Comparison of ENCODE assay signal across 1 cellular context in genomic region chr17:79818026-79818758, GRCh38.
TF ChIP-seq lines count a peak whose summit lies in the region.

No MANE protein-coding gene starts in this region.

TF ChIP-seq in HepG2, 621 proteins besides CTCF, POLR2A, EP300 and RAD21 (continued from another document and continues in another):
- no peak for TF ChIP-seq ZNF362 (CRISPR knock-in tag; IDR thresholded peaks at IDR 0.05; ENCODE audit: borderline replicate concordance)
- no peak for TF ChIP-seq ZNF850 (CRISPR knock-in tag; conservative IDR thresholded peaks at IDR 0.05)
- no peak for TF ChIP-seq ZNF34 (CRISPR knock-in tag; IDR thresholded peaks at IDR 0.05; ENCODE audit: borderline replicate concordance)
- TF ChIP-seq KDM5B (CRISPR knock-in tag; IDR thresholded peaks at IDR 0.05; ENCODE audit: borderline replicate concordance): peak; percentile 45; the same call in 1 of the 2 replicates
- no peak for TF ChIP-seq RELA (CRISPR knock-in tag; IDR thresholded peaks at IDR 0.05)
- no peak for TF ChIP-seq TRIM22 (IDR thresholded peaks at IDR 0.05)
- TF ChIP-seq SALL2 (CRISPR knock-in tag; IDR thresholded peaks at IDR 0.05): no peak
- TF ChIP-seq, protein P1, sequence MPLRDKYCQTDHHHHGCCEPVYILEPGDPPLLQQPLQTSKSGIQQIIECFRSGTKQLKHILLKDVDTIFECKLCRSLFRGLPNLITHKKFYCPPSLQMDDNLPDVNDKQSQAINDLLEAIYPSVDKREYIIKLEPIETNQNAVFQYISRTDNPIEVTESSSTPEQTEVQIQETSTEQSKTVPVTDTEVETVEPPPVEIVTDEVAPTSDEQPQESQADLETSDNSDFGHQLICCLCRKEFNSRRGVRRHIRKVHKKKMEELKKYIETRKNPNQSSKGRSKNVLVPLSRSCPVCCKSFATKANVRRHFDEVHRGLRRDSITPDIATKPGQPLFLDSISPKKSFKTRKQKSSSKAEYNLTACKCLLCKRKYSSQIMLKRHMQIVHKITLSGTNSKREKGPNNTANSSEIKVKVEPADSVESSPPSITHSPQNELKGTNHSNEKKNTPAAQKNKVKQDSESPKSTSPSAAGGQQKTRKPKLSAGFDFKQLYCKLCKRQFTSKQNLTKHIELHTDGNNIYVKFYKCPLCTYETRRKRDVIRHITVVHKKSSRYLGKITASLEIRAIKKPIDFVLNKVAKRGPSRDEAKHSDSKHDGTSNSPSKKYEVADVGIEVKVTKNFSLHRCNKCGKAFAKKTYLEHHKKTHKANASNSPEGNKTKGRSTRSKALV (CRISPR knock-in tag; IDR thresholded peaks at IDR 0.05): no peak; the same call in 1 of the 2 replicates
- TF ChIP-seq REXO4 (CRISPR knock-in tag; IDR thresholded peaks at IDR 0.05; ENCODE audit: borderline replicate concordance): no peak
- TF ChIP-seq NR1H2 (CRISPR knock-in tag; IDR thresholded peaks at IDR 0.05; ENCODE audit: borderline replicate concordance, low read depth): peak; percentile 48; the same call in 1 of the 2 replicates
- no peak for TF ChIP-seq GLMP (CRISPR knock-in tag; IDR thresholded peaks at IDR 0.05; ENCODE audit: borderline replicate concordance)
- no peak for TF ChIP-seq ZNF564 (CRISPR knock-in tag; IDR thresholded peaks at IDR 0.05)
- no peak for TF ChIP-seq ZNF3 (CRISPR knock-in tag; IDR thresholded peaks at IDR 0.05)
- no peak for TF ChIP-seq MAFF (IDR thresholded peaks at IDR 0.05; ENCODE audit: low read depth, low read length)
- TF ChIP-seq, protein P2, sequence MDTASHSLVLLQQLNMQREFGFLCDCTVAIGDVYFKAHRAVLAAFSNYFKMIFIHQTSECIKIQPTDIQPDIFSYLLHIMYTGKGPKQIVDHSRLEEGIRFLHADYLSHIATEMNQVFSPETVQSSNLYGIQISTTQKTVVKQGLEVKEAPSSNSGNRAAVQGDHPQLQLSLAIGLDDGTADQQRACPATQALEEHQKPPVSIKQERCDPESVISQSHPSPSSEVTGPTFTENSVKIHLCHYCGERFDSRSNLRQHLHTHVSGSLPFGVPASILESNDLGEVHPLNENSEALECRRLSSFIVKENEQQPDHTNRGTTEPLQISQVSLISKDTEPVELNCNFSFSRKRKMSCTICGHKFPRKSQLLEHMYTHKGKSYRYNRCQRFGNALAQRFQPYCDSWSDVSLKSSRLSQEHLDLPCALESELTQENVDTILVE (CRISPR knock-in tag; IDR thresholded peaks at IDR 0.05): no peak
- no peak for TF ChIP-seq HDAC6 (IDR thresholded peaks at IDR 0.05; ENCODE audit: low read depth, low read length)
- TF ChIP-seq, protein P3, sequence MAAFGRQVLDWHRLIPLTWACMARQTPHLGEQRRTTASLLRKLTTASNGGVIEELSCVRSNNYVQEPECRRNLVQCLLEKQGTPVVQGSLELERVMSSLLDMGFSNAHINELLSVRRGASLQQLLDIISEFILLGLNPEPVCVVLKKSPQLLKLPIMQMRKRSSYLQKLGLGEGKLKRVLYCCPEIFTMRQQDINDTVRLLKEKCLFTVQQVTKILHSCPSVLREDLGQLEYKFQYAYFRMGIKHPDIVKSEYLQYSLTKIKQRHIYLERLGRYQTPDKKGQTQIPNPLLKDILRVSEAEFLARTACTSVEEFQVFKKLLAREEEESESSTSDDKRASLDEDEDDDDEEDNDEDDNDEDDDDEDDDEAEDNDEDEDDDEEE (CRISPR knock-in tag; IDR thresholded peaks at IDR 0.05): no peak
- peak; percentile 15; the same call in 1 of the 2 replicates for TF ChIP-seq NFYC (CRISPR knock-in tag; IDR thresholded peaks at IDR 0.05)
- TF ChIP-seq CCAR2 (optimal IDR thresholded peaks at IDR 0.05; ENCODE audit: low read depth, low read length): no peak
- no peak for TF ChIP-seq ZNF383 (CRISPR knock-in tag; IDR thresholded peaks at IDR 0.05; ENCODE audit: borderline replicate concordance)
- peak; percentile 70 for TF ChIP-seq MXD4 (CRISPR knock-in tag; IDR thresholded peaks at IDR 0.05)
- TF ChIP-seq, protein P4, sequence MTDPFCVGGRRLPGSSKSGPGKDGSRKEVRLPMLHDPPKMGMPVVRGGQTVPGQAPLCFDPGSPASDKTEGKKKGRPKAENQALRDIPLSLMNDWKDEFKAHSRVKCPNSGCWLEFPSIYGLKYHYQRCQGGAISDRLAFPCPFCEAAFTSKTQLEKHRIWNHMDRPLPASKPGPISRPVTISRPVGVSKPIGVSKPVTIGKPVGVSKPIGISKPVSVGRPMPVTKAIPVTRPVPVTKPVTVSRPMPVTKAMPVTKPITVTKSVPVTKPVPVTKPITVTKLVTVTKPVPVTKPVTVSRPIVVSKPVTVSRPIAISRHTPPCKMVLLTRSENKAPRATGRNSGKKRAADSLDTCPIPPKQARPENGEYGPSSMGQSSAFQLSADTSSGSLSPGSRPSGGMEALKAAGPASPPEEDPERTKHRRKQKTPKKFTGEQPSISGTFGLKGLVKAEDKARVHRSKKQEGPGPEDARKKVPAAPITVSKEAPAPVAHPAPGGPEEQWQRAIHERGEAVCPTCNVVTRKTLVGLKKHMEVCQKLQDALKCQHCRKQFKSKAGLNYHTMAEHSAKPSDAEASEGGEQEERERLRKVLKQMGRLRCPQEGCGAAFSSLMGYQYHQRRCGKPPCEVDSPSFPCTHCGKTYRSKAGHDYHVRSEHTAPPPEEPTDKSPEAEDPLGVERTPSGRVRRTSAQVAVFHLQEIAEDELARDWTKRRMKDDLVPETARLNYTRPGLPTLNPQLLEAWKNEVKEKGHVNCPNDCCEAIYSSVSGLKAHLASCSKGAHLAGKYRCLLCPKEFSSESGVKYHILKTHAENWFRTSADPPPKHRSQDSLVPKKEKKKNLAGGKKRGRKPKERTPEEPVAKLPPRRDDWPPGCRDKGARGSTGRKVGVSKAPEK (CRISPR knock-in tag; IDR thresholded peaks at IDR 0.05; ENCODE audit: borderline replicate concordance): peak; percentile 83; the same call in 1 of the 2 replicates
- TF ChIP-seq ZNF335 (CRISPR knock-in tag; IDR thresholded peaks at IDR 0.05): no peak; the same call in 1 of the 2 replicates
- TF ChIP-seq ZMAT3 (CRISPR knock-in tag; conservative IDR thresholded peaks at IDR 0.05): peak; percentile 43; the same call in 1 of the 2 replicates
- no peak for TF ChIP-seq ZHX1 (CRISPR knock-in tag; IDR thresholded peaks at IDR 0.05; ENCODE audit: low read depth)
- no peak for TF ChIP-seq ZNF460 (CRISPR knock-in tag; IDR thresholded peaks at IDR 0.05; ENCODE audit: borderline replicate concordance)
- TF ChIP-seq TBX3 (IDR thresholded peaks at IDR 0.05; ENCODE audit: borderline replicate concordance): no peak
- TF ChIP-seq POLR2G (IDR thresholded peaks at IDR 0.05; ENCODE audit: low read depth, low read length): no peak
- 0 out of 2 replicates have a peak, but pooled peaks have one; percentile 44 for TF ChIP-seq MEIS1 (CRISPR knock-in tag; IDR thresholded peaks at IDR 0.05; ENCODE audit: borderline replicate concordance)
- no peak for TF ChIP-seq ZNF333 (CRISPR knock-in tag; IDR thresholded peaks at IDR 0.05; ENCODE audit: borderline replicate concordance)
- TF ChIP-seq ESRRA (CRISPR knock-in tag; IDR thresholded peaks at IDR 0.05; ENCODE audit: low read depth): peak; percentile 26; the same call in 1 of the 2 replicates
- TF ChIP-seq ZNF546 (CRISPR knock-in tag; conservative IDR thresholded peaks at IDR 0.05): 0 out of 2 replicates have a peak, but pooled peaks have one; percentile 64
- TF ChIP-seq DZIP1 (CRISPR knock-in tag; IDR thresholded peaks at IDR 0.05): no peak
- TF ChIP-seq CSRNP2 (CRISPR knock-in tag; conservative IDR thresholded peaks at IDR 0.05; ENCODE audit: low read depth): no peak
- TF ChIP-seq XRCC5 (optimal IDR thresholded peaks at IDR 0.05; ENCODE audit: low read length): no peak
- TF ChIP-seq, protein P5, sequence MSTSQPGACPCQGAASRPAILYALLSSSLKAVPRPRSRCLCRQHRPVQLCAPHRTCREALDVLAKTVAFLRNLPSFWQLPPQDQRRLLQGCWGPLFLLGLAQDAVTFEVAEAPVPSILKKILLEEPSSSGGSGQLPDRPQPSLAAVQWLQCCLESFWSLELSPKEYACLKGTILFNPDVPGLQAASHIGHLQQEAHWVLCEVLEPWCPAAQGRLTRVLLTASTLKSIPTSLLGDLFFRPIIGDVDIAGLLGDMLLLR (CRISPR knock-in tag; IDR thresholded peaks at IDR 0.05): no peak
- TF ChIP-seq, protein P6, sequence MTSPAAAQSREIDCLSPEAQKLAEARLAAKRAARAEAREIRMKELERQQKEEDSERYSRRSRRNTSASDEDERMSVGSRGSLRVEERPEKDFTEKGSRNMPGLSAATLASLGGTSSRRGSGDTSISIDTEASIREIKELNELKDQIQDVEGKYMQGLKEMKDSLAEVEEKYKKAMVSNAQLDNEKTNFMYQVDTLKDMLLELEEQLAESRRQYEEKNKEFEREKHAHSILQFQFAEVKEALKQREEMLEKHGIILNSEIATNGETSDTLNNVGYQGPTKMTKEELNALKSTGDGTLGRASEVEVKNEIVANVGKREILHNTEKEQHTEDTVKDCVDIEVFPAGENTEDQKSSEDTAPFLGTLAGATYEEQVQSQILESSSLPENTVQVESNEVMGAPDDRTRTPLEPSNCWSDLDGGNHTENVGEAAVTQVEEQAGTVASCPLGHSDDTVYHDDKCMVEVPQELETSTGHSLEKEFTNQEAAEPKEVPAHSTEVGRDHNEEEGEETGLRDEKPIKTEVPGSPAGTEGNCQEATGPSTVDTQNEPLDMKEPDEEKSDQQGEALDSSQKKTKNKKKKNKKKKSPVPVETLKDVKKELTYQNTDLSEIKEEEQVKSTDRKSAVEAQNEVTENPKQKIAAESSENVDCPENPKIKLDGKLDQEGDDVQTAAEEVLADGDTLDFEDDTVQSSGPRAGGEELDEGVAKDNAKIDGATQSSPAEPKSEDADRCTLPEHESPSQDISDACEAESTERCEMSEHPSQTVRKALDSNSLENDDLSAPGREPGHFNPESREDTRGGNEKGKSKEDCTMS (CRISPR knock-in tag; conservative IDR thresholded peaks at IDR 0.05): no peak
